7 cellular contexts compared by ENCODE assay signal in genomic region chr15:68053997-68054657, GRCh38.
DNase-seq lines count a peak whose midpoint lies in the region; ATAC-seq and TF ChIP-seq lines count a peak whose summit lies in the region.

TSS of gene PIAS1 (plus strand) at chr15:68054315. CDS start at chr15:68054327, 12 bp downstream.

- ATAC-seq in GM18517 (IDR thresholded peaks at IDR 0.05; ENCODE audit: unreplicated experiment) (peak; percentile 76), HG03039 (IDR thresholded peaks at IDR 0.05; ENCODE audit: unreplicated experiment) (peak; percentile 77)

- TF ChIP-seq CTCF in astrocyte of the spinal cord (IDR thresholded peaks at IDR 0.05; ENCODE audit: low read depth, low read length) = no peak

- peak within 1 kb of the TSS; percentile 81 for H3K4me3 ChIP-seq in astrocyte of the spinal cord (ENCODE audit: low read depth, low read length)

- in situ Hi-C loops in astrocyte of the spinal cord (cut with HindIII; ENCODE audit: low sequenced_read_pairs) = no loop called here

- peak; percentile 79 for DNase-seq in NCI-H2081 treated with DMSO at 0.1 percent for 48 hours (lab: John Stamatoyannopoulos, UW)
- DNase-seq in T1000 (lab: John Stamatoyannopoulos, UW) = peak; percentile 89
- peak; percentile 94 for DNase-seq in astrocyte of the spinal cord (ENCODE audit: low read depth, low spot score)
- peak; percentile 90 for DNase-seq in hippocampal formation (lab: John Stamatoyannopoulos, UW)
- peak; percentile 96 for DNase-seq in retina

Comparison
In these comparisons a context has a peak if more than half of its experiments do, and no peak if none do; other contexts are left out.
1. Peak in every context shown above with its lines: DNase-seq, ATAC-seq and H3K4me3 ChIP-seq.